ENCODE assay signal across 8 cellular contexts in genomic region chr3:141413387-141414140, GRCh38. TPM values are rescaled to one million over a fixed set of nuclear protein-coding genes. Genes with fewer than 3 reads are reported as not detected.
DNase-seq lines count a peak whose midpoint lies in the region; ATAC-seq, FAIRE-seq and TF ChIP-seq lines count a peak whose summit lies in the region.

No MANE protein-coding gene starts in this region.

- peak overlapping the region; percentile 97 for H3K27ac Mint-ChIP-seq in activated T-cell treated with anti-CD3 and anti-CD28 coated beads, Interleukin-2, amount 50 U/mL, for 72 hours

- peaks cover 50% of the 10 kb centered on the region for H3K36me3 ChIP-seq in MM.1S (replicated peaks; ENCODE audit: insufficient read depth, low read length)
- peaks cover 0 to 42% of the 10 kb centered on the region in 2 donors for H3K36me3 ChIP-seq in gastroesophageal sphincter
- H3K36me3 ChIP-seq in small intestine (ENCODE audit: control insufficient read depth in 2 of 2, insufficient read depth in 2 of 2, low read length in 2 of 2) = peaks cover 0 to 12% of the 10 kb centered on the region in 2 donors

- H3K4me3 Mint-ChIP-seq in activated T-cell treated with anti-CD3 and anti-CD28 coated beads, Interleukin-2, amount 50 U/mL, for 72 hours = peak overlapping the region; percentile 85 to 90

- intact Hi-C loops in posterior cingulate gyrus (cut with DNase I) = loop anchor here (5.0 kb wide), 1 partner anchor 39 kb away; no protein-coding TSS in a partner anchor

- H3K27me3 ChIP-seq in MM.1S (replicated peaks; ENCODE audit: insufficient read depth, low read length) = no peaks in the 10 kb centered on the region
- no peaks in the 10 kb centered on the region for H3K27me3 ChIP-seq in gastroesophageal sphincter
- H3K27me3 ChIP-seq in small intestine (ENCODE audit: control insufficient read depth in 2 of 2, insufficient read depth in 2 of 2, low read length in 2 of 2) = no peaks in the 10 kb centered on the region

- peaks cover 23 to 29% of the 10 kb centered on the region in 2 donors for H3K36me3 Mint-ChIP-seq in activated T-cell treated with anti-CD3 and anti-CD28 coated beads, Interleukin-2, amount 50 U/mL, for 72 hours (ENCODE audit: insufficient read depth in 2 of 2)

- H3K4me1 ChIP-seq in MM.1S (ENCODE audit: low read length) = peaks cover 94% of the 10 kb centered on the region
- H3K4me1 ChIP-seq in gastroesophageal sphincter = peaks cover 52 to 98% (median 70%) of the 10 kb centered on the region in 3 donors
- H3K4me1 ChIP-seq in small intestine (ENCODE audit: control insufficient read depth in 2 of 2, insufficient read depth in 1 of 2, low read depth in 1 of 2, low read length in 1 of 2) = peaks cover 7 to 25% of the 10 kb centered on the region in 2 donors

- H3F3A ChIP-seq in MM.1S (ENCODE audit: insufficient read depth, low read length) = peaks cover 99% of the 10 kb centered on the region

- H3K9me3 ChIP-seq in MM.1S (replicated peaks; ENCODE audit: insufficient read depth, low read length) = no peaks in the 10 kb centered on the region
- H3K9me3 ChIP-seq in gastroesophageal sphincter = no peaks in the 10 kb centered on the region
- no peaks in the 10 kb centered on the region for H3K9me3 ChIP-seq in small intestine (ENCODE audit: control insufficient read depth, low read depth)

- peak; percentile 37 to 59 for ATAC-seq in activated T-cell treated with anti-CD3 and anti-CD28 coated beads, Interleukin-2, amount 50 U/mL, for 72 hours (replicated peaks in 1 of 2)
- ATAC-seq in gastroesophageal sphincter (no peak), GM21423 (IDR thresholded peaks at IDR 0.05; ENCODE audit: unreplicated experiment) (no peak)

- 49 to 54% methylated on average over 6 of the region's 6 CpGs for WGBS in gastroesophageal sphincter (ENCODE audit: low coverage in 1 of 2), 2 donors
- 78 to 87% (median 82%) methylated on average over 6 of the region's 6 CpGs for WGBS in small intestine, 3 donors

- no peak for TF ChIP-seq POLR2A in gastroesophageal sphincter (IDR thresholded peaks at IDR 0.05)

- TF ChIP-seq CTCF in MM.1S (IDR thresholded peaks at IDR 0.05; ENCODE audit: low read length) (no peak), gastroesophageal sphincter (IDR thresholded peaks at IDR 0.05) (no peak)

- H3K4me3 ChIP-seq in MM.1S (ENCODE audit: low read length) (peak overlapping the region; percentile 12; the same call in 1 of the 2 replicates), gastroesophageal sphincter (peak overlapping the region in 1 of 2 donors; percentile 41), small intestine (ENCODE audit: low read depth in 1 of 2, low read length in 2 of 2) (no peak overlapping the region)

- H2AFZ ChIP-seq in MM.1S (ENCODE audit: low read length) = no peak overlapping the region

- H3K4me1 Mint-ChIP-seq in activated T-cell treated with anti-CD3 and anti-CD28 coated beads, Interleukin-2, amount 50 U/mL, for 72 hours (ENCODE audit: low read depth) = peaks cover 86% of the 10 kb centered on the region

- no peaks in the 10 kb centered on the region for H3K9me2 ChIP-seq in MM.1S (replicated peaks; ENCODE audit: insufficient read depth, low read length)

- FAIRE-seq in small intestine (lab: Jason Lieb, UNC) = no peak

- peak overlapping the region; percentile 61 for H3K4me2 ChIP-seq in MM.1S (ENCODE audit: low read depth, low read length)

- H3K9ac ChIP-seq in MM.1S (ENCODE audit: low read length) = peak overlapping the region; percentile 100

- no peaks in the 10 kb centered on the region for H3K9me3 Mint-ChIP-seq in activated T-cell treated with anti-CD3 and anti-CD28 coated beads, Interleukin-2, amount 50 U/mL, for 72 hours

- peak; percentile 25 for DNase-seq in MM.1S
- peak; percentile 33 to 52 for DNase-seq in activated T-cell treated with anti-CD3 and anti-CD28 coated beads, Interleukin-2, amount 50 U/mL, for 72 hours
- no peak for DNase-seq in small intestine
- DNase-seq in NCI-H1048 (lab: John Stamatoyannopoulos, UW) = no peak
- DNase-seq in HK-2 (ENCODE audit: unreplicated experiment) = no peak
- DNase-seq in posterior cingulate gyrus = no peak

- H4K20me1 ChIP-seq in MM.1S (ENCODE audit: insufficient read depth, low read length) = peaks cover 27% of the 10 kb centered on the region

- TF ChIP-seq EP300 in gastroesophageal sphincter (IDR thresholded peaks at IDR 0.05) = no peak

- peak overlapping the region; percentile 98 for H3K27ac ChIP-seq in MM.1S (ENCODE audit: low read length)
- peak overlapping the region; percentile 98 to 100 (median 99) for H3K27ac ChIP-seq in gastroesophageal sphincter
- peak overlapping the region; percentile 79 to 89 for H3K27ac ChIP-seq in small intestine (ENCODE audit: low read depth in 1 of 2, low read length in 1 of 2)

- no peaks in the 10 kb centered on the region for H3K27me3 Mint-ChIP-seq in activated T-cell treated with anti-CD3 and anti-CD28 coated beads, Interleukin-2, amount 50 U/mL, for 72 hours (ENCODE audit: low read depth)

- H3K79me2 ChIP-seq in MM.1S (ENCODE audit: low read length) = peaks cover 100% of the 10 kb centered on the region

RNA-seq across cellular contexts. Expression of gene ZBTB38, which starts 45.3 kb away (rescaled TPM):
- total RNA-seq in activated T-cell treated with anti-CD3 and anti-CD28 coated beads, Interleukin-2, amount 50 U/mL, for 72 hours = 10 to 100 TPM; 50.7 to 82.9 TPM
- total RNA-seq in gastroesophageal sphincter = 100 to 1,000 TPM; 183 to 225 (median 203) TPM
- polyA plus RNA-seq in small intestine = 10 to 100 TPM; 11.9 to 24.9 (median 18.8) TPM

Comparison
In these comparisons a context has a peak if more than half of its experiments do, and no peak if none do; other contexts are left out.
1. DNase-seq: peak in MM.1S (single experiment) and activated T-cell treated with anti-CD3 and anti-CD28 coated beads, Interleukin-2, amount 50 U/mL, for 72 hours (2 of 2); none in small intestine (single experiment), NCI-H1048 (single experiment), HK-2 (single experiment) and posterior cingulate gyrus (0 of 10).
2. ATAC-seq: peak in activated T-cell treated with anti-CD3 and anti-CD28 coated beads, Interleukin-2, amount 50 U/mL, for 72 hours (2 of 2); none in gastroesophageal sphincter (single experiment) and GM21423 (single experiment).
3. Peak in every context shown above with its lines, with median percentiles within 50 percentile points of each other: H3K27ac ChIP-seq.